ENCODE assay signal across 1 cellular context in the genomic region with DNA sequence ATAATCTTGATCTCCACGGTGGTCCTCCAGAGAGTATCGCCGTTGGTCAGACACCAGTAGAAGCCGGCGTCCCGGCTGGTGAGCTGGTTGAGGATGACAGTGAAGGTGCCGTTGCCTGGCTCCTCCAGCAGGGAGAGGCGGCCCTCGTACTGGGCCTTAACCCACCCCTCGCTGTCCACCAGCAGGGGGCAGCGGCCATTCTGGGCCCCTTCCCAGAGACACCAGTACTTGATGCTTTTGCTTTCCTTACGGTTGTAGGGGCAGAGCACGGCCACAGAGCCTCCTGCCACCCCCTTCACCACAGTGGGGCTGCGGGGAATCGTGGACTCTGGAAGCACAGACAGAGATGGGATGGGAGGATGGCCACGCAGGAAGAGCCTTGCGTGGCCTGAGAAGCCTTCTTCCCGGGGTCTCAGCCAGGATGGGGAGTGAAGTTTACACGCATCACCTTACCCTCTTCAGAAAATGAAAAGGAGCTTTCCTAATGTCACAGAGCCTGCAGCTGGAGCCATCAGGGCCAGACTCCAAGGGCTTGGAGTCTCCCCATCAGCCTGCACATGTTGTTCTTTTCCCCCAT.
TF ChIP-seq lines count a peak whose summit lies in the region.

No MANE protein-coding gene starts in this region.

TF ChIP-seq in HepG2, 621 proteins besides CTCF, POLR2A, EP300 and RAD21 (continued from another document and continues in another):
- TF ChIP-seq, protein P1, sequence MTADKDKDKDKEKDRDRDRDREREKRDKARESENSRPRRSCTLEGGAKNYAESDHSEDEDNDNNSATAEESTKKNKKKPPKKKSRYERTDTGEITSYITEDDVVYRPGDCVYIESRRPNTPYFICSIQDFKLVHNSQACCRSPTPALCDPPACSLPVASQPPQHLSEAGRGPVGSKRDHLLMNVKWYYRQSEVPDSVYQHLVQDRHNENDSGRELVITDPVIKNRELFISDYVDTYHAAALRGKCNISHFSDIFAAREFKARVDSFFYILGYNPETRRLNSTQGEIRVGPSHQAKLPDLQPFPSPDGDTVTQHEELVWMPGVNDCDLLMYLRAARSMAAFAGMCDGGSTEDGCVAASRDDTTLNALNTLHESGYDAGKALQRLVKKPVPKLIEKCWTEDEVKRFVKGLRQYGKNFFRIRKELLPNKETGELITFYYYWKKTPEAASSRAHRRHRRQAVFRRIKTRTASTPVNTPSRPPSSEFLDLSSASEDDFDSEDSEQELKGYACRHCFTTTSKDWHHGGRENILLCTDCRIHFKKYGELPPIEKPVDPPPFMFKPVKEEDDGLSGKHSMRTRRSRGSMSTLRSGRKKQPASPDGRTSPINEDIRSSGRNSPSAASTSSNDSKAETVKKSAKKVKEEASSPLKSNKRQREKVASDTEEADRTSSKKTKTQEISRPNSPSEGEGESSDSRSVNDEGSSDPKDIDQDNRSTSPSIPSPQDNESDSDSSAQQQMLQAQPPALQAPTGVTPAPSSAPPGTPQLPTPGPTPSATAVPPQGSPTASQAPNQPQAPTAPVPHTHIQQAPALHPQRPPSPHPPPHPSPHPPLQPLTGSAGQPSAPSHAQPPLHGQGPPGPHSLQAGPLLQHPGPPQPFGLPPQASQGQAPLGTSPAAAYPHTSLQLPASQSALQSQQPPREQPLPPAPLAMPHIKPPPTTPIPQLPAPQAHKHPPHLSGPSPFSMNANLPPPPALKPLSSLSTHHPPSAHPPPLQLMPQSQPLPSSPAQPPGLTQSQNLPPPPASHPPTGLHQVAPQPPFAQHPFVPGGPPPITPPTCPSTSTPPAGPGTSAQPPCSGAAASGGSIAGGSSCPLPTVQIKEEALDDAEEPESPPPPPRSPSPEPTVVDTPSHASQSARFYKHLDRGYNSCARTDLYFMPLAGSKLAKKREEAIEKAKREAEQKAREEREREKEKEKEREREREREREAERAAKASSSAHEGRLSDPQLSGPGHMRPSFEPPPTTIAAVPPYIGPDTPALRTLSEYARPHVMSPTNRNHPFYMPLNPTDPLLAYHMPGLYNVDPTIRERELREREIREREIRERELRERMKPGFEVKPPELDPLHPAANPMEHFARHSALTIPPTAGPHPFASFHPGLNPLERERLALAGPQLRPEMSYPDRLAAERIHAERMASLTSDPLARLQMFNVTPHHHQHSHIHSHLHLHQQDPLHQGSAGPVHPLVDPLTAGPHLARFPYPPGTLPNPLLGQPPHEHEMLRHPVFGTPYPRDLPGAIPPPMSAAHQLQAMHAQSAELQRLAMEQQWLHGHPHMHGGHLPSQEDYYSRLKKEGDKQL (CRISPR knock-in tag; IDR thresholded peaks at IDR 0.05; ENCODE audit: low read depth) = no peak
- TF ChIP-seq PAX8 (CRISPR knock-in tag; IDR thresholded peaks at IDR 0.05; ENCODE audit: borderline replicate concordance) (no peak), POLR2AphosphoS5 (IDR thresholded peaks at IDR 0.05; ENCODE audit: low read depth, low read length) (no peak), KDM5B (CRISPR knock-in tag; IDR thresholded peaks at IDR 0.05; ENCODE audit: borderline replicate concordance) (no peak), ZNF782 (CRISPR knock-in tag; IDR thresholded peaks at IDR 0.05; ENCODE audit: borderline replicate concordance) (no peak), ATF1 (CRISPR knock-in tag; IDR thresholded peaks at IDR 0.05) (no peak), PCBP1 (IDR thresholded peaks at IDR 0.05; ENCODE audit: borderline replicate concordance, low read depth, low read length) (no peak), RARG (CRISPR knock-in tag; IDR thresholded peaks at IDR 0.05; ENCODE audit: low read depth) (no peak), ZNF329 (CRISPR knock-in tag; IDR thresholded peaks at IDR 0.05; ENCODE audit: low read depth) (no peak), SALL1 (CRISPR knock-in tag; IDR thresholded peaks at IDR 0.05) (peak; percentile 35; the same call in 1 of the 2 replicates), ZNF496 (CRISPR knock-in tag; IDR thresholded peaks at IDR 0.05; ENCODE audit: insufficient replicate concordance) (no peak), ZNF607 (CRISPR knock-in tag; IDR thresholded peaks at IDR 0.05; ENCODE audit: borderline replicate concordance) (no peak), ZNF660 (CRISPR knock-in tag; IDR thresholded peaks at IDR 0.05; ENCODE audit: borderline replicate concordance, low read depth) (no peak), NFE2L2 (IDR thresholded peaks at IDR 0.05; ENCODE audit: low read length) (no peak), ZNF678 (CRISPR knock-in tag; IDR thresholded peaks at IDR 0.05) (no peak), THYN1 (CRISPR knock-in tag; IDR thresholded peaks at IDR 0.05; ENCODE audit: borderline replicate concordance, low read depth) (no peak), ZBTB38 (CRISPR knock-in tag; IDR thresholded peaks at IDR 0.05) (no peak), SRSF1 (optimal IDR thresholded peaks at IDR 0.05; ENCODE audit: low read depth, low read length) (no peak), TBP (CRISPR knock-in tag; IDR thresholded peaks at IDR 0.05) (no peak), ZNF263 (CRISPR knock-in tag; IDR thresholded peaks at IDR 0.05) (no peak)
- TF ChIP-seq, protein P2, sequence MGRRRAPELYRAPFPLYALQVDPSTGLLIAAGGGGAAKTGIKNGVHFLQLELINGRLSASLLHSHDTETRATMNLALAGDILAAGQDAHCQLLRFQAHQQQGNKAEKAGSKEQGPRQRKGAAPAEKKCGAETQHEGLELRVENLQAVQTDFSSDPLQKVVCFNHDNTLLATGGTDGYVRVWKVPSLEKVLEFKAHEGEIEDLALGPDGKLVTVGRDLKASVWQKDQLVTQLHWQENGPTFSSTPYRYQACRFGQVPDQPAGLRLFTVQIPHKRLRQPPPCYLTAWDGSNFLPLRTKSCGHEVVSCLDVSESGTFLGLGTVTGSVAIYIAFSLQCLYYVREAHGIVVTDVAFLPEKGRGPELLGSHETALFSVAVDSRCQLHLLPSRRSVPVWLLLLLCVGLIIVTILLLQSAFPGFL (CRISPR knock-in tag; IDR thresholded peaks at IDR 0.05) = no peak
- TF ChIP-seq, protein P3, sequence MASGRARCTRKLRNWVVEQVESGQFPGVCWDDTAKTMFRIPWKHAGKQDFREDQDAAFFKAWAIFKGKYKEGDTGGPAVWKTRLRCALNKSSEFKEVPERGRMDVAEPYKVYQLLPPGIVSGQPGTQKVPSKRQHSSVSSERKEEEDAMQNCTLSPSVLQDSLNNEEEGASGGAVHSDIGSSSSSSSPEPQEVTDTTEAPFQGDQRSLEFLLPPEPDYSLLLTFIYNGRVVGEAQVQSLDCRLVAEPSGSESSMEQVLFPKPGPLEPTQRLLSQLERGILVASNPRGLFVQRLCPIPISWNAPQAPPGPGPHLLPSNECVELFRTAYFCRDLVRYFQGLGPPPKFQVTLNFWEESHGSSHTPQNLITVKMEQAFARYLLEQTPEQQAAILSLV (CRISPR knock-in tag; IDR thresholded peaks at IDR 0.05; ENCODE audit: borderline replicate concordance) = no peak
- TF ChIP-seq, protein P4, sequence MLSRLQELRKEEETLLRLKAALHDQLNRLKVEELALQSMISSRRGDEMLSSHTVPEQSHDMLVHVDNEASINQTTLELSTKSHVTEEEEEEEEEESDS (CRISPR knock-in tag; IDR thresholded peaks at IDR 0.05; ENCODE audit: borderline replicate concordance) = no peak
- TF ChIP-seq, protein P5, sequence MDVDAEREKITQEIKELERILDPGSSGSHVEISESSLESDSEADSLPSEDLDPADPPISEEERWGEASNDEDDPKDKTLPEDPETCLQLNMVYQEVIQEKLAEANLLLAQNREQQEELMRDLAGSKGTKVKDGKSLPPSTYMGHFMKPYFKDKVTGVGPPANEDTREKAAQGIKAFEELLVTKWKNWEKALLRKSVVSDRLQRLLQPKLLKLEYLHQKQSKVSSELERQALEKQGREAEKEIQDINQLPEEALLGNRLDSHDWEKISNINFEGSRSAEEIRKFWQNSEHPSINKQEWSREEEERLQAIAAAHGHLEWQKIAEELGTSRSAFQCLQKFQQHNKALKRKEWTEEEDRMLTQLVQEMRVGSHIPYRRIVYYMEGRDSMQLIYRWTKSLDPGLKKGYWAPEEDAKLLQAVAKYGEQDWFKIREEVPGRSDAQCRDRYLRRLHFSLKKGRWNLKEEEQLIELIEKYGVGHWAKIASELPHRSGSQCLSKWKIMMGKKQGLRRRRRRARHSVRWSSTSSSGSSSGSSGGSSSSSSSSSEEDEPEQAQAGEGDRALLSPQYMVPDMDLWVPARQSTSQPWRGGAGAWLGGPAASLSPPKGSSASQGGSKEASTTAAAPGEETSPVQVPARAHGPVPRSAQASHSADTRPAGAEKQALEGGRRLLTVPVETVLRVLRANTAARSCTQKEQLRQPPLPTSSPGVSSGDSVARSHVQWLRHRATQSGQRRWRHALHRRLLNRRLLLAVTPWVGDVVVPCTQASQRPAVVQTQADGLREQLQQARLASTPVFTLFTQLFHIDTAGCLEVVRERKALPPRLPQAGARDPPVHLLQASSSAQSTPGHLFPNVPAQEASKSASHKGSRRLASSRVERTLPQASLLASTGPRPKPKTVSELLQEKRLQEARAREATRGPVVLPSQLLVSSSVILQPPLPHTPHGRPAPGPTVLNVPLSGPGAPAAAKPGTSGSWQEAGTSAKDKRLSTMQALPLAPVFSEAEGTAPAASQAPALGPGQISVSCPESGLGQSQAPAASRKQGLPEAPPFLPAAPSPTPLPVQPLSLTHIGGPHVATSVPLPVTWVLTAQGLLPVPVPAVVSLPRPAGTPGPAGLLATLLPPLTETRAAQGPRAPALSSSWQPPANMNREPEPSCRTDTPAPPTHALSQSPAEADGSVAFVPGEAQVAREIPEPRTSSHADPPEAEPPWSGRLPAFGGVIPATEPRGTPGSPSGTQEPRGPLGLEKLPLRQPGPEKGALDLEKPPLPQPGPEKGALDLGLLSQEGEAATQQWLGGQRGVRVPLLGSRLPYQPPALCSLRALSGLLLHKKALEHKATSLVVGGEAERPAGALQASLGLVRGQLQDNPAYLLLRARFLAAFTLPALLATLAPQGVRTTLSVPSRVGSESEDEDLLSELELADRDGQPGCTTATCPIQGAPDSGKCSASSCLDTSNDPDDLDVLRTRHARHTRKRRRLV (CRISPR knock-in tag; IDR thresholded peaks at IDR 0.05) = no peak
- TF ChIP-seq, protein P6, sequence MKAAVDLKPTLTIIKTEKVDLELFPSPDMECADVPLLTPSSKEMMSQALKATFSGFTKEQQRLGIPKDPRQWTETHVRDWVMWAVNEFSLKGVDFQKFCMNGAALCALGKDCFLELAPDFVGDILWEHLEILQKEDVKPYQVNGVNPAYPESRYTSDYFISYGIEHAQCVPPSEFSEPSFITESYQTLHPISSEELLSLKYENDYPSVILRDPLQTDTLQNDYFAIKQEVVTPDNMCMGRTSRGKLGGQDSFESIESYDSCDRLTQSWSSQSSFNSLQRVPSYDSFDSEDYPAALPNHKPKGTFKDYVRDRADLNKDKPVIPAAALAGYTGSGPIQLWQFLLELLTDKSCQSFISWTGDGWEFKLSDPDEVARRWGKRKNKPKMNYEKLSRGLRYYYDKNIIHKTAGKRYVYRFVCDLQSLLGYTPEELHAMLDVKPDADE (CRISPR knock-in tag; IDR thresholded peaks at IDR 0.05) = no peak
- TF ChIP-seq, protein P7, sequence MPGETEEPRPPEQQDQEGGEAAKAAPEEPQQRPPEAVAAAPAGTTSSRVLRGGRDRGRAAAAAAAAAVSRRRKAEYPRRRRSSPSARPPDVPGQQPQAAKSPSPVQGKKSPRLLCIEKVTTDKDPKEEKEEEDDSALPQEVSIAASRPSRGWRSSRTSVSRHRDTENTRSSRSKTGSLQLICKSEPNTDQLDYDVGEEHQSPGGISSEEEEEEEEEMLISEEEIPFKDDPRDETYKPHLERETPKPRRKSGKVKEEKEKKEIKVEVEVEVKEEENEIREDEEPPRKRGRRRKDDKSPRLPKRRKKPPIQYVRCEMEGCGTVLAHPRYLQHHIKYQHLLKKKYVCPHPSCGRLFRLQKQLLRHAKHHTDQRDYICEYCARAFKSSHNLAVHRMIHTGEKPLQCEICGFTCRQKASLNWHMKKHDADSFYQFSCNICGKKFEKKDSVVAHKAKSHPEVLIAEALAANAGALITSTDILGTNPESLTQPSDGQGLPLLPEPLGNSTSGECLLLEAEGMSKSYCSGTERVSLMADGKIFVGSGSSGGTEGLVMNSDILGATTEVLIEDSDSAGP (CRISPR knock-in tag; IDR thresholded peaks at IDR 0.05; ENCODE audit: borderline replicate concordance) = peak; percentile 49; the same call in 1 of the 2 replicates
- TF ChIP-seq, protein P8, sequence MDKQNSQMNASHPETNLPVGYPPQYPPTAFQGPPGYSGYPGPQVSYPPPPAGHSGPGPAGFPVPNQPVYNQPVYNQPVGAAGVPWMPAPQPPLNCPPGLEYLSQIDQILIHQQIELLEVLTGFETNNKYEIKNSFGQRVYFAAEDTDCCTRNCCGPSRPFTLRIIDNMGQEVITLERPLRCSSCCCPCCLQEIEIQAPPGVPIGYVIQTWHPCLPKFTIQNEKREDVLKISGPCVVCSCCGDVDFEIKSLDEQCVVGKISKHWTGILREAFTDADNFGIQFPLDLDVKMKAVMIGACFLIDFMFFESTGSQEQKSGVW (CRISPR knock-in tag; IDR thresholded peaks at IDR 0.05; ENCODE audit: borderline replicate concordance) = no peak
- TF ChIP-seq, protein P9, sequence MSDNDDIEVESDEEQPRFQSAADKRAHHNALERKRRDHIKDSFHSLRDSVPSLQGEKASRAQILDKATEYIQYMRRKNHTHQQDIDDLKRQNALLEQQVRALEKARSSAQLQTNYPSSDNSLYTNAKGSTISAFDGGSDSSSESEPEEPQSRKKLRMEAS (IDR thresholded peaks at IDR 0.05) = no peak; the same call in 1 of the 2 replicates
- TF ChIP-seq, protein P10, sequence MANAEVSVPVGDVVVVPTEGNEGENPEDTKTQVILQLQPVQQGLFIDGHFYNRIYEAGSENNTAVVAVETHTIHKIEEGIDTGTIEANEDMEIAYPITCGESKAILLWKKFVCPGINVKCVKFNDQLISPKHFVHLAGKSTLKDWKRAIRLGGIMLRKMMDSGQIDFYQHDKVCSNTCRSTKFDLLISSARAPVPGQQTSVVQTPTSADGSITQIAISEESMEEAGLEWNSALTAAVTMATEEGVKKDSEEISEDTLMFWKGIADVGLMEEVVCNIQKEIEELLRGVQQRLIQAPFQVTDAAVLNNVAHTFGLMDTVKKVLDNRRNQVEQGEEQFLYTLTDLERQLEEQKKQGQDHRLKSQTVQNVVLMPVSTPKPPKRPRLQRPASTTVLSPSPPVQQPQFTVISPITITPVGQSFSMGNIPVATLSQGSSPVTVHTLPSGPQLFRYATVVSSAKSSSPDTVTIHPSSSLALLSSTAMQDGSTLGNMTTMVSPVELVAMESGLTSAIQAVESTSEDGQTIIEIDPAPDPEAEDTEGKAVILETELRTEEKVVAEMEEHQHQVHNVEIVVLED (CRISPR knock-in tag; IDR thresholded peaks at IDR 0.05; ENCODE audit: borderline replicate concordance) = no peak
- TF ChIP-seq, protein P11, sequence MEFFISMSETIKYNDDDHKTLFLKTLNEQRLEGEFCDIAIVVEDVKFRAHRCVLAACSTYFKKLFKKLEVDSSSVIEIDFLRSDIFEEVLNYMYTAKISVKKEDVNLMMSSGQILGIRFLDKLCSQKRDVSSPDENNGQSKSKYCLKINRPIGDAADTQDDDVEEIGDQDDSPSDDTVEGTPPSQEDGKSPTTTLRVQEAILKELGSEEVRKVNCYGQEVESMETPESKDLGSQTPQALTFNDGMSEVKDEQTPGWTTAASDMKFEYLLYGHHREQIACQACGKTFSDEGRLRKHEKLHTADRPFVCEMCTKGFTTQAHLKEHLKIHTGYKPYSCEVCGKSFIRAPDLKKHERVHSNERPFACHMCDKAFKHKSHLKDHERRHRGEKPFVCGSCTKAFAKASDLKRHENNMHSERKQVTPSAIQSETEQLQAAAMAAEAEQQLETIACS (CRISPR knock-in tag; IDR thresholded peaks at IDR 0.05) = no peak
- TF ChIP-seq, protein P12, sequence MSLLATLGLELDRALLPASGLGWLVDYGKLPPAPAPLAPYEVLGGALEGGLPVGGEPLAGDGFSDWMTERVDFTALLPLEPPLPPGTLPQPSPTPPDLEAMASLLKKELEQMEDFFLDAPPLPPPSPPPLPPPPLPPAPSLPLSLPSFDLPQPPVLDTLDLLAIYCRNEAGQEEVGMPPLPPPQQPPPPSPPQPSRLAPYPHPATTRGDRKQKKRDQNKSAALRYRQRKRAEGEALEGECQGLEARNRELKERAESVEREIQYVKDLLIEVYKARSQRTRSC (CRISPR knock-in tag; IDR thresholded peaks at IDR 0.05; ENCODE audit: low read depth) = no peak
